ENCODE assay signal across 14 cellular contexts in the genomic region with DNA sequence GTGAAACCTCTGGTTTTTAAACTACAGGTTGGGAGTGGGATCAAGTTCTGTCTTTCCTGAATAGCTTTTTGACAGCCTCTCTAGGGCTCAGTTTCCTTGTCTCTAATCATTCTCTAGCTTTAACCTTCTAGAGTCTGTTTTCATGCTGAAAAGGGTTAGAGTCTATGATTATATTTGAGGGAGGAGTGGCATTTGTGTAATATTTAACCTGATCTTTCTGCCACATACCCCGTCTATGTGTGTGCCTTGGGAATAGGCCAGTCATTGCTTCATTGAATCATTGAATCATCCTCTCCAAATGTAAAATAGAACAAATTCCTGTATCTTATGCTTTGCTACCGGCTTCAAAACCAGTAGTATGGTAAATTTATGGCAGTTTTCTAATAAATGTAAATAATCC.
DNase-seq lines count a peak whose midpoint lies in the region; ATAC-seq and TF ChIP-seq lines count a peak whose summit lies in the region.
"Had no signal": no experiment of that assay in that cellular context is flagged by ENCODE, and none has a peak within 500 bp of the region (broad histone marks: within the 10 kb centered on the region; RNA-seq: fewer than 3 reads in every experiment).

No MANE protein-coding gene starts in this region.

- TF ChIP-seq CTCF in mammary epithelial cell (conservative IDR thresholded peaks at IDR 0.05 in 1 of 2, IDR thresholded peaks at IDR 0.05 in 1 of 2; ENCODE audit: extremely low read depth in 1 of 2, insufficient read depth in 1 of 2, low read depth in 1 of 2, low read length in 2 of 2), result no peak

- in situ Hi-C loops in mammary epithelial cell (cut with MboI; ENCODE audit: low sequenced_read_pairs in 2 of 2), result no loop called here

- H3K4me3 ChIP-seq in mammary epithelial cell (replicated peaks in 1 of 3; ENCODE audit: insufficient read depth in 1 of 3, low read depth in 2 of 3, low read length in 3 of 3) (no peak overlapping the region), skeletal muscle satellite cell (ENCODE audit: low read length) (no peak overlapping the region)

- ATAC-seq in HG02870 (IDR thresholded peaks at IDR 0.05; ENCODE audit: unreplicated experiment) (no peak), HG02642 (IDR thresholded peaks at IDR 0.05; ENCODE audit: poor library complexity, unreplicated experiment) (no peak), GM21447 (IDR thresholded peaks at IDR 0.05; ENCODE audit: unreplicated experiment) (no peak)
- ATAC-seq: activated CD4-positive, CD25-positive, alpha-beta regulatory T cell treated with anti-CD3 and anti-CD28 coated beads, Interleukin-2, amount 50 U/mL, for 24 hours had no signal

- H3K79me2 ChIP-seq in mammary epithelial cell (ENCODE audit: insufficient read depth, low read length), result peaks cover 68% of the 10 kb centered on the region

- H3K9me3 ChIP-seq in mammary epithelial cell (replicated peaks; ENCODE audit: insufficient read depth, low read length) (no peaks in the 10 kb centered on the region), skeletal muscle satellite cell (replicated peaks; ENCODE audit: low read length) (no peaks in the 10 kb centered on the region)
- H3K9me3 ChIP-seq: neutrophil had no signal

- H4K20me1 ChIP-seq in mammary epithelial cell (ENCODE audit: insufficient read depth, low read length), result no peaks in the 10 kb centered on the region

- H3K9ac ChIP-seq in mammary epithelial cell (ENCODE audit: insufficient read depth, low read length) (peak overlapping the region; percentile 32), skeletal muscle satellite cell (ENCODE audit: low read depth, low read length) (peak overlapping the region; percentile 53)

- H3K27me3 ChIP-seq in mammary epithelial cell (ENCODE audit: insufficient read depth, low read length) (no peaks in the 10 kb centered on the region), skeletal muscle satellite cell (ENCODE audit: control insufficient read depth, insufficient read depth, low read length) (no peaks in the 10 kb centered on the region)
- H3K27me3 ChIP-seq: neutrophil had no signal

- DNase-seq in ELR (ENCODE audit: low read depth), result peak; percentile 29
- DNase-seq in mammary epithelial cell, result peak; percentile 46
- DNase-seq in kidney glomerular epithelial cell (lab: John Stamatoyannopoulos, UW), result peak; percentile 94
- no peak for DNase-seq in hippocampal formation (lab: John Stamatoyannopoulos, UW)
- DNase-seq: CD4-positive, alpha-beta T cell; NCI-H69; stimulated activated CD4-positive, alpha-beta T cell treated with anti-CD3 and anti-CD28 coated beads, Interleukin-4, amount 100 ng/mL, for 24 hours; substantia nigra had no signal

- H3K27ac ChIP-seq in mammary epithelial cell (ENCODE audit: insufficient read depth, low read depth, low read length), result peak overlapping the region; percentile 63
- H3K27ac ChIP-seq: neutrophil had no signal

- WGBS in mammary epithelial cell (ENCODE audit: low coverage, missing lambda C conversion rate), result 68% methylated on average over 2 of the region's 2 CpGs

- H3K4me1 ChIP-seq in mammary epithelial cell (ENCODE audit: insufficient read depth, low read length) (peaks cover 48% of the 10 kb centered on the region), skeletal muscle satellite cell (ENCODE audit: control insufficient read depth, insufficient read depth, low read length) (peaks cover 56% of the 10 kb centered on the region)

- BruUV-seq in mammary epithelial cell (replicated peaks; lab: Mats Ljungman, UMichigan), result no TSS peak

- CTCF ChIA-PET in mammary epithelial cell (lab: Charles Lee; ENCODE audit: low non-redundant PET), result no interaction called here

- dilution Hi-C loops in mammary epithelial cell (cut with HindIII; ENCODE audit: low sequenced_read_pairs), result no loop called here

- intact Hi-C loops in mammary epithelial cell (cut with micrococcal nuclease), result loop anchor here (10.0 kb wide), 1 partner anchor 245 kb away; no protein-coding TSS in a partner anchor

- no peak overlapping the region for H3K4me2 ChIP-seq in mammary epithelial cell (ENCODE audit: insufficient read depth, low read depth, low read length)
- H3K4me2 ChIP-seq in skeletal muscle satellite cell (ENCODE audit: low read length), result peak overlapping the region; percentile 47

- H3K36me3 ChIP-seq in mammary epithelial cell (ENCODE audit: insufficient read depth, low read length) (no peaks in the 10 kb centered on the region), skeletal muscle satellite cell (ENCODE audit: insufficient read depth, low read length) (peaks cover 4% of the 10 kb centered on the region)

- H2AFZ ChIP-seq in mammary epithelial cell (ENCODE audit: low read depth, low read length), result no peak overlapping the region

Comparison
In these comparisons a context has a peak if more than half of its experiments do, and no peak if none do; other contexts are left out.
1. DNase-seq: peak in ELR (single experiment), mammary epithelial cell (single experiment) and kidney glomerular epithelial cell (single experiment); none in hippocampal formation (0 of 2).